21 cellular contexts compared by ENCODE assay signal in the genomic region with DNA sequence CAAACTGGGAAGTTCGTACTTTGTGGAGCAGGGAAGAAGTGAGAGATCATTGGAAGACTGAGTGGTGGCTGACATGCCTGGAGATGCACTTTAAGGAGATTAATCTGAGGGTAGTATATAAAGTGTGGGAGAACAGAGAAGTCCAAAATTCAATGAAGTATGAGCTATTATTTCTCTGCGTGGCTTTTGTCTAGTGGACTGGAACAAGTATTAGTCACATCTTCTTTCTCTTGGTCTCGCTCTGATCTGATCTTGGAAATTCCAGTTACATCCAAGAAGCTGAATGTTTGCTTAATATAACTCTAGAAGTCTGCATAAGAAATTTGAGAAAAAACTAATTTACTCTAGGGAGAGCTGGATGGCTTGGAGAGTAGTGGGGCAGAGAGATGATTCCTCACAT.
"Had no signal": no experiment of that assay in that cellular context is flagged by ENCODE, and none has a peak within 500 bp of the region (broad histone marks: within the 10 kb centered on the region; RNA-seq: fewer than 3 reads in every experiment).

No MANE protein-coding gene starts in this region.

- DNase-seq: dermis blood vessel endothelial cell; effector memory CD8-positive, alpha-beta T cell; kidney; left ventricle myocardium superior; lower lobe of right lung; mucosa of descending colon; naive B cell; pancreas; right lobe of liver; small intestine; stimulated activated CD4-positive, alpha-beta T cell treated with anti-CD3 and anti-CD28 coated beads, Interleukin-1b, Interleukin-23, amount 100 ng/mL, for 48 hours; stimulated activated CD4-positive, alpha-beta T cell treated with anti-CD3 and anti-CD28 coated beads, Interleukin-4, amount 100 ng/mL, for 1 hour; stimulated activated CD8-positive, alpha-beta memory T cell treated with anti-CD3 and anti-CD28 coated beads, Interleukin-4, amount 100 ng/mL, for 48 hours; stimulated activated naive CD4-positive, alpha-beta T cell; stimulated activated naive CD8-positive, alpha-beta T cell treated with anti-CD3 and anti-CD28 coated beads, Interleukin-15, amount 100 ng/mL, for 72 hours; transverse colon; upper lobe of right lung; uterus had no signal

- ATAC-seq: effector memory CD8-positive, alpha-beta T cell; left ventricle myocardium superior; lower lobe of right lung; mucosa of descending colon; natural killer cell treated with Interleukin-12 subunit alpha and Interleukin-12 subunit beta and Interleukin-15 and Interleukin-18, amount 100 ng/mL, for 72 hours; pancreas; right lobe of liver; stimulated activated naive CD8-positive, alpha-beta T cell treated with anti-CD3 and anti-CD28 coated beads, Interleukin-15, amount 100 ng/mL, for 72 hours; upper lobe of right lung had no signal

- H3K4me3 ChIP-seq: coronary artery, lower lobe of right lung, mucosa of descending colon, pancreas, right lobe of liver, suprapubic skin, transverse colon, upper lobe of right lung, uterus had no signal
